1 cellular context compared by ENCODE assay signal in the genomic region with DNA sequence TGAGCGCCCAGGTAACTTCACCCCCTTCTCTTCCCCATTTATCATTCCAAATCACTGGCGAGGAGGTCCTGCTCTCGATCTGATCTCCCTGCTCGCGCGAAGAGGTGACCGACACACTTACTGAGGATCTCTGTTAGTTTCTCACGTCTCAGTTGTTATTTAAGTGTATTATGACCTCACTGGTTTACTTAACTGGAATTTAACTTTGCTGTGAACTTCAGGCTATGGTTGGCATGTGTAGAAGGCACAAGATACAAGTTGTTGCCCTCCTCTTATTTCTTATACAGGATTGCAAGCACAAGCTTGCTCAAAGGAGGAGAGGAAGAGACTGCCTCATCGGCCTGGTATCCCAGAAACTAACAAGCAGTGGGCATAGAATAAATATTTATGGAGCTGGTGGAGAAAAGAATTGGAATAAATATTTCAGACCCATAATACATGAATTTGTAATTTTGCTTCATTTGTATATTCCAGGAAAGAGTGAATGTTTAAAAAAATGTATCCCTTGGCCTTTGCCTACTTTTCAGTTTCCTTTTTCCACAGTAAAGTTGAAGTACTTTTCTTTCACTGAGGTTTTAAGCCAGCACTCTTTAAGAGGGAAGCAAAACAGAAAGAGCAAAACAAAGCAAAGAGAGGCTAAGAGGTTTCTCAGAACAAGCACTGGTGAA.
TF ChIP-seq lines count a peak whose summit lies in the region.

No MANE protein-coding gene starts in this region.

TF ChIP-seq in HEK293, 187 proteins besides CTCF, POLR2A, EP300 and RAD21 (continued from another document and continues in another):
- TF ChIP-seq, protein P1, sequence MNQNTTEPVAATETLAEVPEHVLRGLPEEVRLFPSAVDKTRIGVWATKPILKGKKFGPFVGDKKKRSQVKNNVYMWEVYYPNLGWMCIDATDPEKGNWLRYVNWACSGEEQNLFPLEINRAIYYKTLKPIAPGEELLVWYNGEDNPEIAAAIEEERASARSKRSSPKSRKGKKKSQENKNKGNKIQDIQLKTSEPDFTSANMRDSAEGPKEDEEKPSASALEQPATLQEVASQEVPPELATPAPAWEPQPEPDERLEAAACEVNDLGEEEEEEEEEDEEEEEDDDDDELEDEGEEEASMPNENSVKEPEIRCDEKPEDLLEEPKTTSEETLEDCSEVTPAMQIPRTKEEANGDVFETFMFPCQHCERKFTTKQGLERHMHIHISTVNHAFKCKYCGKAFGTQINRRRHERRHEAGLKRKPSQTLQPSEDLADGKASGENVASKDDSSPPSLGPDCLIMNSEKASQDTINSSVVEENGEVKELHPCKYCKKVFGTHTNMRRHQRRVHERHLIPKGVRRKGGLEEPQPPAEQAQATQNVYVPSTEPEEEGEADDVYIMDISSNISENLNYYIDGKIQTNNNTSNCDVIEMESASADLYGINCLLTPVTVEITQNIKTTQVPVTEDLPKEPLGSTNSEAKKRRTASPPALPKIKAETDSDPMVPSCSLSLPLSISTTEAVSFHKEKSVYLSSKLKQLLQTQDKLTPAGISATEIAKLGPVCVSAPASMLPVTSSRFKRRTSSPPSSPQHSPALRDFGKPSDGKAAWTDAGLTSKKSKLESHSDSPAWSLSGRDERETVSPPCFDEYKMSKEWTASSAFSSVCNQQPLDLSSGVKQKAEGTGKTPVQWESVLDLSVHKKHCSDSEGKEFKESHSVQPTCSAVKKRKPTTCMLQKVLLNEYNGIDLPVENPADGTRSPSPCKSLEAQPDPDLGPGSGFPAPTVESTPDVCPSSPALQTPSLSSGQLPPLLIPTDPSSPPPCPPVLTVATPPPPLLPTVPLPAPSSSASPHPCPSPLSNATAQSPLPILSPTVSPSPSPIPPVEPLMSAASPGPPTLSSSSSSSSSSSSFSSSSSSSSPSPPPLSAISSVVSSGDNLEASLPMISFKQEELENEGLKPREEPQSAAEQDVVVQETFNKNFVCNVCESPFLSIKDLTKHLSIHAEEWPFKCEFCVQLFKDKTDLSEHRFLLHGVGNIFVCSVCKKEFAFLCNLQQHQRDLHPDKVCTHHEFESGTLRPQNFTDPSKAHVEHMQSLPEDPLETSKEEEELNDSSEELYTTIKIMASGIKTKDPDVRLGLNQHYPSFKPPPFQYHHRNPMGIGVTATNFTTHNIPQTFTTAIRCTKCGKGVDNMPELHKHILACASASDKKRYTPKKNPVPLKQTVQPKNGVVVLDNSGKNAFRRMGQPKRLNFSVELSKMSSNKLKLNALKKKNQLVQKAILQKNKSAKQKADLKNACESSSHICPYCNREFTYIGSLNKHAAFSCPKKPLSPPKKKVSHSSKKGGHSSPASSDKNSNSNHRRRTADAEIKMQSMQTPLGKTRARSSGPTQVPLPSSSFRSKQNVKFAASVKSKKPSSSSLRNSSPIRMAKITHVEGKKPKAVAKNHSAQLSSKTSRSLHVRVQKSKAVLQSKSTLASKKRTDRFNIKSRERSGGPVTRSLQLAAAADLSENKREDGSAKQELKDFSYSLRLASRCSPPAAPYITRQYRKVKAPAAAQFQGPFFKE (tag by site-specific recombination; IDR thresholded peaks at IDR 0.05; ENCODE audit: borderline replicate concordance), result no peak
- no peak for TF ChIP-seq ZNF10 (tag by site-specific recombination; IDR thresholded peaks at IDR 0.05)
- TF ChIP-seq ZBTB17 (tag by site-specific recombination; IDR thresholded peaks at IDR 0.05), result peak; percentile 82
- no peak for TF ChIP-seq SCRT1 (tag by site-specific recombination; IDR thresholded peaks at IDR 0.05; ENCODE audit: borderline replicate concordance)
- TF ChIP-seq, protein P2, sequence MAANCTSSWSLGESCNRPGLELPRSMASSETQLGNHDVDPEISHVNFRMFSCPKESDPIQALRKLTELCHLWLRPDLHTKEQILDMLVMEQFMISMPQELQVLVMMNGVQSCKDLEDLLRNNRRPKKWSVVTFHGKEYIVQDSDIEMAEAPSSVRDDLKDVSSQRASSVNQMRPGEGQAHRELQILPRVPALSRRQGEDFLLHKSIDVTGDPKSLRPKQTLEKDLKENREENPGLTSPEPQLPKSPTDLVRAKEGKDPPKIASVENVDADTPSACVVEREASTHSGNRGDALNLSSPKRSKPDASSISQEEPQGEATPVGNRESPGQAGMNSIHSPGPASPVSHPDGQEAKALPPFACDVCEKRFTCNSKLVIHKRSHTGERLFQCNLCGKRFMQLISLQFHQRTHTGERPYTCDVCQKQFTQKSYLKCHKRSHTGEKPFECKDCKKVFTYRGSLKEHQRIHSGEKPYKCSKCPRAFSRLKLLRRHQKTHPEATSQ (tag by site-specific recombination; IDR thresholded peaks at IDR 0.05), result no peak
- no peak for TF ChIP-seq ZNF785 (tag by site-specific recombination; IDR thresholded peaks at IDR 0.05)
- no peak for TF ChIP-seq WT1 (tag by site-specific recombination; IDR thresholded peaks at IDR 0.05)
- TF ChIP-seq MZF1 (tag by site-specific recombination; IDR thresholded peaks at IDR 0.05; ENCODE audit: borderline replicate concordance), result 0 out of 2 replicates have a peak, but pooled peaks have one; percentile 16
- no peak for TF ChIP-seq ZNF24 (tag by site-specific recombination; IDR thresholded peaks at IDR 0.05)
- TF ChIP-seq, protein P3, sequence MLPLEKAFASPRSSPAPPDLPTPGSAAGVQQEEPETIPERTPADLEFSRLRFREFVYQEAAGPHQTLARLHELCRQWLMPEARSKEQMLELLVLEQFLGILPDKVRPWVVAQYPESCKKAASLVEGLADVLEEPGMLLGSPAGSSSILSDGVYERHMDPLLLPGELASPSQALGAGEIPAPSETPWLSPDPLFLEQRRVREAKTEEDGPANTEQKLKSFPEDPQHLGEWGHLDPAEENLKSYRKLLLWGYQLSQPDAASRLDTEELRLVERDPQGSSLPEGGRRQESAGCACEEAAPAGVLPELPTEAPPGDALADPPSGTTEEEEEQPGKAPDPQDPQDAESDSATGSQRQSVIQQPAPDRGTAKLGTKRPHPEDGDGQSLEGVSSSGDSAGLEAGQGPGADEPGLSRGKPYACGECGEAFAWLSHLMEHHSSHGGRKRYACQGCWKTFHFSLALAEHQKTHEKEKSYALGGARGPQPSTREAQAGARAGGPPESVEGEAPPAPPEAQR (tag by site-specific recombination; IDR thresholded peaks at IDR 0.05), result no peak
- TF ChIP-seq, protein P4, sequence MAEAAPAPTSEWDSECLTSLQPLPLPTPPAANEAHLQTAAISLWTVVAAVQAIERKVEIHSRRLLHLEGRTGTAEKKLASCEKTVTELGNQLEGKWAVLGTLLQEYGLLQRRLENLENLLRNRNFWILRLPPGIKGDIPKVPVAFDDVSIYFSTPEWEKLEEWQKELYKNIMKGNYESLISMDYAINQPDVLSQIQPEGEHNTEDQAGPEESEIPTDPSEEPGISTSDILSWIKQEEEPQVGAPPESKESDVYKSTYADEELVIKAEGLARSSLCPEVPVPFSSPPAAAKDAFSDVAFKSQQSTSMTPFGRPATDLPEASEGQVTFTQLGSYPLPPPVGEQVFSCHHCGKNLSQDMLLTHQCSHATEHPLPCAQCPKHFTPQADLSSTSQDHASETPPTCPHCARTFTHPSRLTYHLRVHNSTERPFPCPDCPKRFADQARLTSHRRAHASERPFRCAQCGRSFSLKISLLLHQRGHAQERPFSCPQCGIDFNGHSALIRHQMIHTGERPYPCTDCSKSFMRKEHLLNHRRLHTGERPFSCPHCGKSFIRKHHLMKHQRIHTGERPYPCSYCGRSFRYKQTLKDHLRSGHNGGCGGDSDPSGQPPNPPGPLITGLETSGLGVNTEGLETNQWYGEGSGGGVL (tag by site-specific recombination; IDR thresholded peaks at IDR 0.05), result no peak
- TF ChIP-seq ZNF214 (tag by site-specific recombination; IDR thresholded peaks at IDR 0.05; ENCODE audit: borderline replicate concordance), result no peak
- TF ChIP-seq ZNF140 (tag by site-specific recombination; IDR thresholded peaks at IDR 0.05), result no peak
- no peak for TF ChIP-seq GLIS1 (tag by site-specific recombination; IDR thresholded peaks at IDR 0.05)
- TF ChIP-seq, protein P5, sequence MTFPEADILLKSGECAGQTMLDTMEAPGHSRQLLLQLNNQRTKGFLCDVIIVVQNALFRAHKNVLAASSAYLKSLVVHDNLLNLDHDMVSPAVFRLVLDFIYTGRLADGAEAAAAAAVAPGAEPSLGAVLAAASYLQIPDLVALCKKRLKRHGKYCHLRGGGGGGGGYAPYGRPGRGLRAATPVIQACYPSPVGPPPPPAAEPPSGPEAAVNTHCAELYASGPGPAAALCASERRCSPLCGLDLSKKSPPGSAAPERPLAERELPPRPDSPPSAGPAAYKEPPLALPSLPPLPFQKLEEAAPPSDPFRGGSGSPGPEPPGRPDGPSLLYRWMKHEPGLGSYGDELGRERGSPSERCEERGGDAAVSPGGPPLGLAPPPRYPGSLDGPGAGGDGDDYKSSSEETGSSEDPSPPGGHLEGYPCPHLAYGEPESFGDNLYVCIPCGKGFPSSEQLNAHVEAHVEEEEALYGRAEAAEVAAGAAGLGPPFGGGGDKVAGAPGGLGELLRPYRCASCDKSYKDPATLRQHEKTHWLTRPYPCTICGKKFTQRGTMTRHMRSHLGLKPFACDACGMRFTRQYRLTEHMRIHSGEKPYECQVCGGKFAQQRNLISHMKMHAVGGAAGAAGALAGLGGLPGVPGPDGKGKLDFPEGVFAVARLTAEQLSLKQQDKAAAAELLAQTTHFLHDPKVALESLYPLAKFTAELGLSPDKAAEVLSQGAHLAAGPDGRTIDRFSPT (tag by site-specific recombination; IDR thresholded peaks at IDR 0.05), result no peak
- no peak for TF ChIP-seq ZNF391 (tag by site-specific recombination; IDR thresholded peaks at IDR 0.05; ENCODE audit: borderline replicate concordance, low read depth)
- TF ChIP-seq, protein P6, sequence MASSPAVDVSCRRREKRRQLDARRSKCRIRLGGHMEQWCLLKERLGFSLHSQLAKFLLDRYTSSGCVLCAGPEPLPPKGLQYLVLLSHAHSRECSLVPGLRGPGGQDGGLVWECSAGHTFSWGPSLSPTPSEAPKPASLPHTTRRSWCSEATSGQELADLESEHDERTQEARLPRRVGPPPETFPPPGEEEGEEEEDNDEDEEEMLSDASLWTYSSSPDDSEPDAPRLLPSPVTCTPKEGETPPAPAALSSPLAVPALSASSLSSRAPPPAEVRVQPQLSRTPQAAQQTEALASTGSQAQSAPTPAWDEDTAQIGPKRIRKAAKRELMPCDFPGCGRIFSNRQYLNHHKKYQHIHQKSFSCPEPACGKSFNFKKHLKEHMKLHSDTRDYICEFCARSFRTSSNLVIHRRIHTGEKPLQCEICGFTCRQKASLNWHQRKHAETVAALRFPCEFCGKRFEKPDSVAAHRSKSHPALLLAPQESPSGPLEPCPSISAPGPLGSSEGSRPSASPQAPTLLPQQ (tag by site-specific recombination; IDR thresholded peaks at IDR 0.05), result 0 out of 2 replicates have a peak, but pooled peaks have one; percentile 4
- TF ChIP-seq ZNF660 (tag by site-specific recombination; IDR thresholded peaks at IDR 0.05), result 0 out of 2 replicates have a peak, but pooled peaks have one; percentile 33
- no peak for TF ChIP-seq ZNF16 (tag by site-specific recombination; IDR thresholded peaks at IDR 0.05; ENCODE audit: low read depth)
- no peak for TF ChIP-seq ZNF548 (tag by site-specific recombination; IDR thresholded peaks at IDR 0.05)
- no peak for TF ChIP-seq ZNF350 (tag by site-specific recombination; IDR thresholded peaks at IDR 0.05)
- TF ChIP-seq ZNF248 (tag by site-specific recombination; IDR thresholded peaks at IDR 0.05), result no peak
- 0 out of 2 replicates have a peak, but pooled peaks have one; percentile 20 for TF ChIP-seq ZEB2 (tag by site-specific recombination; IDR thresholded peaks at IDR 0.05)
- TF ChIP-seq, protein P7, sequence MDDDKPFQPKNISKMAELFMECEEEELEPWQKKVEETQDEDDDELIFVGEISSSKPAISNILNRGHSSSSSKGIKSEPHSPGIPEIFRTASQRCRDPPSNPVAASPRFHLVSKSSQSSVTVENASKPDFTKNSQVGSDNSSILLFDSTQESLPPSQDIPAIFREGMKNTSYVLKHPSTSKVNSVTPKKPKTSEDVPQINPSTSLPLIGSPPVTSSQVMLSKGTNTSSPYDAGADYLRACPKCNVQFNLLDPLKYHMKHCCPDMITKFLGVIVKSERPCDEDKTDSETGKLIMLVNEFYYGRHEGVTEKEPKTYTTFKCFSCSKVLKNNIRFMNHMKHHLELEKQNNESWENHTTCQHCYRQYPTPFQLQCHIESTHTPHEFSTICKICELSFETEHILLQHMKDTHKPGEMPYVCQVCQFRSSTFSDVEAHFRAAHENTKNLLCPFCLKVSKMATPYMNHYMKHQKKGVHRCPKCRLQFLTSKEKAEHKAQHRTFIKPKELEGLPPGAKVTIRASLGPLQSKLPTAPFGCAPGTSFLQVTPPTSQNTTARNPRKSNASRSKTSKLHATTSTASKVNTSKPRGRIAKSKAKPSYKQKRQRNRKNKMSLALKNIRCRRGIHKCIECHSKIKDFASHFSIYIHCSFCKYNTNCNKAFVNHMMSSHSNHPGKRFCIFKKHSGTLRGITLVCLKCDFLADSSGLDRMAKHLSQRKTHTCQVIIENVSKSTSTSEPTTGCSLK (tag by site-specific recombination; IDR thresholded peaks at IDR 0.05), result no peak
- no peak for TF ChIP-seq ZNF416 (tag by site-specific recombination; IDR thresholded peaks at IDR 0.05)
- TF ChIP-seq, protein P8, sequence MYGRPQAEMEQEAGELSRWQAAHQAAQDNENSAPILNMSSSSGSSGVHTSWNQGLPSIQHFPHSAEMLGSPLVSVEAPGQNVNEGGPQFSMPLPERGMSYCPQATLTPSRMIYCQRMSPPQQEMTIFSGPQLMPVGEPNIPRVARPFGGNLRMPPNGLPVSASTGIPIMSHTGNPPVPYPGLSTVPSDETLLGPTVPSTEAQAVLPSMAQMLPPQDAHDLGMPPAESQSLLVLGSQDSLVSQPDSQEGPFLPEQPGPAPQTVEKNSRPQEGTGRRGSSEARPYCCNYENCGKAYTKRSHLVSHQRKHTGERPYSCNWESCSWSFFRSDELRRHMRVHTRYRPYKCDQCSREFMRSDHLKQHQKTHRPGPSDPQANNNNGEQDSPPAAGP (tag by site-specific recombination; IDR thresholded peaks at IDR 0.05), result no peak
- TF ChIP-seq ZNF335 (tag by site-specific recombination; conservative IDR thresholded peaks at IDR 0.05), result no peak
- TF ChIP-seq ZNF707 (tag by site-specific recombination; IDR thresholded peaks at IDR 0.05), result no peak
- TF ChIP-seq ZNF366 (tag by site-specific recombination; conservative IDR thresholded peaks at IDR 0.05), result no peak
- TF ChIP-seq FEZF1 (tag by site-specific recombination; IDR thresholded peaks at IDR 0.05), result no peak
- no peak for TF ChIP-seq ZNF747 (tag by site-specific recombination; IDR thresholded peaks at IDR 0.05)
- no peak for TF ChIP-seq ZBTB7A (tag by site-specific recombination; IDR thresholded peaks at IDR 0.05; ENCODE audit: low read depth)
- no peak for TF ChIP-seq ZNF792 (tag by site-specific recombination; IDR thresholded peaks at IDR 0.05)
- no peak for TF ChIP-seq ZNF677 (tag by site-specific recombination; IDR thresholded peaks at IDR 0.05)
